In the genomic region with DNA sequence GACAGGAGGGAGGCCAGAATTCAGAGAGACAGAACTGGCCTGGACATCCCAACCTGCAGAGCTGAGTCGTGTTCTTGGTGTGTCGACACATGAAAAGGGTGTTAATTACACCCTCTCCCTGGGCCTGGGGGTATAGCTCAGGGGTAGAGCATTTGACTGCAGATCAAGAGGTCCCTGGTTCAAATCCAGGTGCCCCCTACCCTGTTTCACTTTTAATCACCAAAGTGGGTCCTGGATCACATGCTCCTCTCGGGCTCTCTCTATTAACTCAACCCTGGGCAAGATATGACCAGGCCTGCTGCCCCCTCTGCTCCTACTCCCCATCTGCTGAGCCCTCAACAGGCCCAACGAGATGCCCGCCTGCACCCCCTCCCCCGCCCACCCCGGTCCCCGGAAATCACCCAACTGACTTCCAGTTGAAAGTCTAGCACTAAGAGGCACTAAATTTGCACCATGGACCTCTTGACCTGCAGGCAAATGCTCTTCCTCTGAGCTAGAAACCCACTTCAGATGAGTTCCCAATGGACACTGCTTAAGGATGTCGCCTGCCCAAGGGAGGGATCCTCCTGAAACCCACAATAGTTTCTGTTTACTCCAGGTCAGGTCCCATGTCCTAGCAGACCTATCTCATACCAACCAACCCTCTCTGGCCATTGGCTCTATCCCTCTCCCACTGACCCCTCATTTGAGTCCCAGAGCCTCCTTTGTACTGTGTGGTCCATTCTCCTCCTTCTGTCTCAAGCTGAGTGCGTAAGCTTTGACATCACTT, we compare ENCODE assay signal across 15 cellular contexts.
A peak's percentile ranks its signal among the peaks of the same experiment; 100 is the strongest.
DNase-seq lines count a peak whose midpoint lies in the region; ATAC-seq, FAIRE-seq and TF ChIP-seq lines count a peak whose summit lies in the region.
"Had no signal": no experiment of that assay in that cellular context is flagged by ENCODE, and none has a peak within 500 bp of the region (broad histone marks: within the 10 kb centered on the region; RNA-seq: fewer than 3 reads in every experiment).

No MANE protein-coding gene starts in this region.

- no peaks in the 10 kb centered on the region for H3K79me2 ChIP-seq in K562 (ENCODE audit: control insufficient read depth, insufficient read depth, low read length)

- intact Hi-C loops in K562 (cut with micrococcal nuclease) = no loop called here
- intact Hi-C loops in CD4-positive, alpha-beta T cell (cut with DNase I, micrococcal nuclease) = no loop called here

- H3K27me3 Mint-ChIP-seq in activated T-cell treated with anti-CD3 and anti-CD28 coated beads, Interleukin-2, amount 50 U/mL, for 72 hours (ENCODE audit: low read depth) = no peaks in the 10 kb centered on the region
- H3K27me3 Mint-ChIP-seq in CD4-positive, alpha-beta T cell = peaks cover 30% of the 10 kb centered on the region

- no peaks in the 10 kb centered on the region for H3K36me3 Mint-ChIP-seq in activated T-cell treated with anti-CD3 and anti-CD28 coated beads, Interleukin-2, amount 50 U/mL, for 72 hours (ENCODE audit: insufficient read depth in 2 of 2)
- H3K36me3 Mint-ChIP-seq in CD4-positive, alpha-beta T cell (ENCODE audit: low read depth) = no peaks in the 10 kb centered on the region

- H3K9me3 Mint-ChIP-seq in activated T-cell treated with anti-CD3 and anti-CD28 coated beads, Interleukin-2, amount 50 U/mL, for 72 hours = no peaks in the 10 kb centered on the region
- no peaks in the 10 kb centered on the region for H3K9me3 Mint-ChIP-seq in CD4-positive, alpha-beta T cell

- in situ Hi-C loops in KBM-7 (cut with MboI; ENCODE audit: low pct_unique_long_range_greater_than_20kb, low sequenced_read_pairs) = no loop called here
- in situ Hi-C loops in K562 (cut with MboI) = no loop called here

- no peak overlapping the region for H3K4me3 ChIP-seq in K562
- no peak overlapping the region for H3K4me3 ChIP-seq in small intestine (ENCODE audit: low read depth in 1 of 2, low read length in 2 of 2)
- H3K4me3 ChIP-seq: lung, pancreas had no signal

- peak; percentile 3; the same call in 1 of the 2 replicates for TF ChIP-seq EP300 in K562 (IDR thresholded peaks at IDR 0.05; ENCODE audit: low read length)

- peak; percentile 61 to 77 for ATAC-seq in activated T-cell treated with anti-CD3 and anti-CD28 coated beads, Interleukin-2, amount 50 U/mL, for 72 hours (replicated peaks in 1 of 2)
- ATAC-seq in K562 = peak; percentile 71
- peak; percentile 76 for ATAC-seq in stimulated activated naive CD8-positive, alpha-beta T cell treated with anti-CD3 and anti-CD28 coated beads, Interleukin-15, Interleukin-2, amounts not matched to agents 100 U/mL and 50 U/mL, for 24 hours
- no peak for ATAC-seq in CD4-positive, alpha-beta T cell (ENCODE audit: poor library complexity)
- ATAC-seq: pancreas had no signal

- TF ChIP-seq RAD21 in K562 (CRISPR knock-in tag; conservative IDR thresholded peaks at IDR 0.05 in 1 of 2, IDR thresholded peaks at IDR 0.05 in 1 of 2) = no peak

- TF ChIP-seq POLR2A in K562 (conservative IDR thresholded peaks at IDR 0.05) = no peak

- H3K36me3 ChIP-seq in K562 (ENCODE audit: control insufficient read depth, insufficient read depth, low read length) = no peaks in the 10 kb centered on the region
- no peaks in the 10 kb centered on the region for H3K36me3 ChIP-seq in small intestine (ENCODE audit: control insufficient read depth in 2 of 2, insufficient read depth in 2 of 2, low read length in 2 of 2)
- H3K36me3 ChIP-seq: pancreas had no signal

- no peaks in the 10 kb centered on the region for H4K20me1 ChIP-seq in K562 (replicated peaks; ENCODE audit: control insufficient read depth, insufficient read depth, low read length)

- no peak overlapping the region for H3K27ac Mint-ChIP-seq in activated T-cell treated with anti-CD3 and anti-CD28 coated beads, Interleukin-2, amount 50 U/mL, for 72 hours
- H3K27ac Mint-ChIP-seq in CD4-positive, alpha-beta T cell = no peak overlapping the region

- no peaks in the 10 kb centered on the region for H3K9me1 ChIP-seq in K562 (ENCODE audit: control insufficient read depth, insufficient read depth, low read length)

- H3K4me1 Mint-ChIP-seq in activated T-cell treated with anti-CD3 and anti-CD28 coated beads, Interleukin-2, amount 50 U/mL, for 72 hours (ENCODE audit: low read depth) = no peaks in the 10 kb centered on the region
- no peaks in the 10 kb centered on the region for H3K4me1 Mint-ChIP-seq in CD4-positive, alpha-beta T cell (ENCODE audit: low read depth)

- H3K4me2 ChIP-seq in K562 (ENCODE audit: insufficient read depth, low read length) = no peak overlapping the region

- no peak overlapping the region for H2AFZ ChIP-seq in K562 (ENCODE audit: low read depth, low read length)

- H3K4me1 ChIP-seq in K562 (replicated peaks in 1 of 2; ENCODE audit: control insufficient read depth in 2 of 2, insufficient read depth in 2 of 2, low read length in 2 of 2) = no peaks in the 10 kb centered on the region
- no peaks in the 10 kb centered on the region for H3K4me1 ChIP-seq in small intestine (ENCODE audit: control insufficient read depth in 2 of 2, insufficient read depth in 1 of 2, low read depth in 1 of 2, low read length in 1 of 2)
- H3K4me1 ChIP-seq: pancreas had no signal

- no peak overlapping the region for H3K9ac ChIP-seq in K562 (ENCODE audit: insufficient read depth in 1 of 2, low read depth in 2 of 2, low read length in 2 of 2)

- H3K9me3 ChIP-seq in K562 (replicated peaks; ENCODE audit: control insufficient read depth, insufficient read depth, low read depth, low read length) = no peaks in the 10 kb centered on the region
- H3K9me3 ChIP-seq in small intestine (ENCODE audit: control insufficient read depth, low read depth) = no peaks in the 10 kb centered on the region
- no peaks in the 10 kb centered on the region for H3K9me3 ChIP-seq in CD4-positive, alpha-beta T cell (ENCODE audit: control insufficient read depth, low read length)
- H3K9me3 ChIP-seq: pancreas had no signal

- CTCF ChIA-PET in K562 (lab: Yijun Ruan, JAX; ENCODE audit: low intra/inter-chr PET ratio) = no interaction called here
- CTCF ChIA-PET in CD4-positive, alpha-beta T cell (lab: Charles Lee) = interaction anchor here (0.5 kb wide), 1 partner anchor 312 kb away, joined by 3 read pairs; no protein-coding TSS in a partner anchor

- WGBS in K562 (ENCODE audit: insufficient coverage, low coverage, missing lambda C conversion rate) = under 1% methylated on average over 7 of the region's 10 CpGs
- 54 to 60% (median 58%) methylated on average over 10 of the region's 10 CpGs for WGBS in small intestine, 3 donors

- H3K27ac ChIP-seq in K562 (ENCODE audit: extremely low read depth, low read depth, low read length) = no peak overlapping the region
- H3K27ac ChIP-seq in small intestine (ENCODE audit: low read depth in 1 of 2, low read length in 1 of 2) = no peak overlapping the region
- H3K27ac ChIP-seq in CD4-positive, alpha-beta T cell (ENCODE audit: low read depth, low read length) = no peak overlapping the region
- H3K27ac ChIP-seq: pancreas had no signal

- TSS peak; percentile 95 for BruUV-seq in K562 (replicated peaks; lab: Mats Ljungman, UMichigan)

- no peak for TF ChIP-seq CTCF in K562 (IDR thresholded peaks at IDR 0.05 in 2 of 3, conservative IDR thresholded peaks at IDR 0.05 in 1 of 3; ENCODE audit: insufficient read depth in 2 of 3, low read depth in 1 of 3, low read length in 3 of 3)
- no peak for TF ChIP-seq CTCF in CD4-positive, alpha-beta T cell (IDR thresholded peaks at IDR 0.05)

- no peak overlapping the region for H3K4me3 Mint-ChIP-seq in activated T-cell treated with anti-CD3 and anti-CD28 coated beads, Interleukin-2, amount 50 U/mL, for 72 hours
- H3K4me3 Mint-ChIP-seq in CD4-positive, alpha-beta T cell = no peak overlapping the region

- peak in 1 of 2 donors; percentile 6 for DNase-seq in activated T-cell treated with anti-CD3 and anti-CD28 coated beads, Interleukin-2, amount 50 U/mL, for 72 hours
- DNase-seq in activated T-cell treated with anti-CD3 and anti-CD28 coated beads for 4 hours (no peak), KBM-7 (peak; percentile 10), K562 (ENCODE audit: extremely low read depth in 1 of 4, low spot score in 3 of 4) (peak in 1 of 4 experiments; percentile 44), small intestine (no peak), H4 (ENCODE audit: low spot score) (no peak)
- DNase-seq in stimulated activated naive CD8-positive, alpha-beta T cell treated with anti-CD3 and anti-CD28 coated beads, Interleukin-15, Interleukin-2, amounts not matched to agents 100 U/mL and 50 U/mL, for 24 hours = no peak
- DNase-seq in CD4-positive, alpha-beta T cell = no peak
- DNase-seq: activated CD4-positive, alpha-beta T cell treated with anti-CD3 and anti-CD28 coated beads for 4 hours; activated gamma-delta T cell; DMS153; NCI-H1105 treated with DMSO at 0.1 percent for 48 hours; pancreas had no signal

- H3K27me3 ChIP-seq in K562 (ENCODE audit: control insufficient read depth in 2 of 2, insufficient read depth in 2 of 2, low read length in 2 of 2) (peaks cover 66 to 91% of the 10 kb centered on the region in 2 experiments), small intestine (ENCODE audit: control insufficient read depth in 2 of 2, insufficient read depth in 2 of 2, low read length in 2 of 2) (peaks cover 3 to 14% of the 10 kb centered on the region in 2 donors)
- H3K27me3 ChIP-seq in CD4-positive, alpha-beta T cell (ENCODE audit: control insufficient read depth, insufficient read depth, low read length) = peaks cover 5% of the 10 kb centered on the region
- H3K27me3 ChIP-seq: pancreas had no signal

- FAIRE-seq in K562 (lab: Jason Lieb, UNC) (no peak), small intestine (lab: Jason Lieb, UNC) (no peak)
- FAIRE-seq: endometrium, pancreas had no signal

- POLR2A ChIA-PET in K562 (lab: Yijun Ruan, JAX) = interaction anchor here (0.6 to 0.9 kb wide), 5 partner anchors 9 to 1288 kb away, joined by 3 to 4 read pairs (median 3); no protein-coding TSS in a partner anchor
- POLR2A ChIA-PET in CD4-positive, alpha-beta T cell (lab: Charles Lee) = no interaction called here

TF ChIP-seq in K562, 482 proteins besides CTCF, POLR2A, EP300 and RAD21 (continues in another document):
- TF ChIP-seq FOXK1 (CRISPR knock-in tag; IDR thresholded peaks at IDR 0.05; ENCODE audit: borderline replicate concordance) (no peak), CEBPG (CRISPR knock-in tag; IDR thresholded peaks at IDR 0.05) (no peak), CEBPG (tag; conservative IDR thresholded peaks at IDR 0.05 in 1 of 2, IDR thresholded peaks at IDR 0.05 in 1 of 2) (no peak), NRF1 (conservative IDR thresholded peaks at IDR 0.05 in 1 of 2, IDR thresholded peaks at IDR 0.05 in 1 of 2) (no peak), POLR2H (tag; IDR thresholded peaks at IDR 0.05; ENCODE audit: low read depth) (peak; percentile 99), CCNT2 (IDR thresholded peaks at IDR 0.05; ENCODE audit: borderline replicate concordance, extremely low read depth, insufficient read length, low read depth, low read length) (no peak)
- TF ChIP-seq, protein P1, sequence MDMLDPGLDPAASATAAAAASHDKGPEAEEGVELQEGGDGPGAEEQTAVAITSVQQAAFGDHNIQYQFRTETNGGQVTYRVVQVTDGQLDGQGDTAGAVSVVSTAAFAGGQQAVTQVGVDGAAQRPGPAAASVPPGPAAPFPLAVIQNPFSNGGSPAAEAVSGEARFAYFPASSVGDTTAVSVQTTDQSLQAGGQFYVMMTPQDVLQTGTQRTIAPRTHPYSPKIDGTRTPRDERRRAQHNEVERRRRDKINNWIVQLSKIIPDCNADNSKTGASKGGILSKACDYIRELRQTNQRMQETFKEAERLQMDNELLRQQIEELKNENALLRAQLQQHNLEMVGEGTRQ (CRISPR knock-in tag; IDR thresholded peaks at IDR 0.05) = peak; percentile 26; the same call in 1 of the 2 replicates
